ENCODE assay signal across 2 cellular contexts in genomic region chr4:152886201-152886600, GRCh38.
TF ChIP-seq lines count a peak whose summit lies in the region.

No MANE protein-coding gene starts in this region.

TF ChIP-seq in GM23338, 12 proteins besides CTCF, POLR2A, EP300 and RAD21:
- TF ChIP-seq ZNF331 (CRISPR knock-in tag; IDR thresholded peaks at IDR 0.05; ENCODE audit: low read depth) = no peak
- no peak for TF ChIP-seq EZH2 (IDR thresholded peaks at IDR 0.05; ENCODE audit: low read depth, unreplicated experiment)
- TF ChIP-seq POLR2AphosphoS5 (IDR thresholded peaks at IDR 0.05; ENCODE audit: low read depth) = no peak
- no peak for TF ChIP-seq CREB1 (CRISPR knock-in tag; IDR thresholded peaks at IDR 0.05; ENCODE audit: low read depth)
- no peak for TF ChIP-seq REST (IDR thresholded peaks at IDR 0.05; ENCODE audit: unreplicated experiment)
- no peak for TF ChIP-seq STAT1 (IDR thresholded peaks at IDR 0.05; ENCODE audit: unreplicated experiment)
- TF ChIP-seq JUNB (IDR thresholded peaks at IDR 0.05; ENCODE audit: unreplicated experiment) = no peak
- TF ChIP-seq, protein P1, sequence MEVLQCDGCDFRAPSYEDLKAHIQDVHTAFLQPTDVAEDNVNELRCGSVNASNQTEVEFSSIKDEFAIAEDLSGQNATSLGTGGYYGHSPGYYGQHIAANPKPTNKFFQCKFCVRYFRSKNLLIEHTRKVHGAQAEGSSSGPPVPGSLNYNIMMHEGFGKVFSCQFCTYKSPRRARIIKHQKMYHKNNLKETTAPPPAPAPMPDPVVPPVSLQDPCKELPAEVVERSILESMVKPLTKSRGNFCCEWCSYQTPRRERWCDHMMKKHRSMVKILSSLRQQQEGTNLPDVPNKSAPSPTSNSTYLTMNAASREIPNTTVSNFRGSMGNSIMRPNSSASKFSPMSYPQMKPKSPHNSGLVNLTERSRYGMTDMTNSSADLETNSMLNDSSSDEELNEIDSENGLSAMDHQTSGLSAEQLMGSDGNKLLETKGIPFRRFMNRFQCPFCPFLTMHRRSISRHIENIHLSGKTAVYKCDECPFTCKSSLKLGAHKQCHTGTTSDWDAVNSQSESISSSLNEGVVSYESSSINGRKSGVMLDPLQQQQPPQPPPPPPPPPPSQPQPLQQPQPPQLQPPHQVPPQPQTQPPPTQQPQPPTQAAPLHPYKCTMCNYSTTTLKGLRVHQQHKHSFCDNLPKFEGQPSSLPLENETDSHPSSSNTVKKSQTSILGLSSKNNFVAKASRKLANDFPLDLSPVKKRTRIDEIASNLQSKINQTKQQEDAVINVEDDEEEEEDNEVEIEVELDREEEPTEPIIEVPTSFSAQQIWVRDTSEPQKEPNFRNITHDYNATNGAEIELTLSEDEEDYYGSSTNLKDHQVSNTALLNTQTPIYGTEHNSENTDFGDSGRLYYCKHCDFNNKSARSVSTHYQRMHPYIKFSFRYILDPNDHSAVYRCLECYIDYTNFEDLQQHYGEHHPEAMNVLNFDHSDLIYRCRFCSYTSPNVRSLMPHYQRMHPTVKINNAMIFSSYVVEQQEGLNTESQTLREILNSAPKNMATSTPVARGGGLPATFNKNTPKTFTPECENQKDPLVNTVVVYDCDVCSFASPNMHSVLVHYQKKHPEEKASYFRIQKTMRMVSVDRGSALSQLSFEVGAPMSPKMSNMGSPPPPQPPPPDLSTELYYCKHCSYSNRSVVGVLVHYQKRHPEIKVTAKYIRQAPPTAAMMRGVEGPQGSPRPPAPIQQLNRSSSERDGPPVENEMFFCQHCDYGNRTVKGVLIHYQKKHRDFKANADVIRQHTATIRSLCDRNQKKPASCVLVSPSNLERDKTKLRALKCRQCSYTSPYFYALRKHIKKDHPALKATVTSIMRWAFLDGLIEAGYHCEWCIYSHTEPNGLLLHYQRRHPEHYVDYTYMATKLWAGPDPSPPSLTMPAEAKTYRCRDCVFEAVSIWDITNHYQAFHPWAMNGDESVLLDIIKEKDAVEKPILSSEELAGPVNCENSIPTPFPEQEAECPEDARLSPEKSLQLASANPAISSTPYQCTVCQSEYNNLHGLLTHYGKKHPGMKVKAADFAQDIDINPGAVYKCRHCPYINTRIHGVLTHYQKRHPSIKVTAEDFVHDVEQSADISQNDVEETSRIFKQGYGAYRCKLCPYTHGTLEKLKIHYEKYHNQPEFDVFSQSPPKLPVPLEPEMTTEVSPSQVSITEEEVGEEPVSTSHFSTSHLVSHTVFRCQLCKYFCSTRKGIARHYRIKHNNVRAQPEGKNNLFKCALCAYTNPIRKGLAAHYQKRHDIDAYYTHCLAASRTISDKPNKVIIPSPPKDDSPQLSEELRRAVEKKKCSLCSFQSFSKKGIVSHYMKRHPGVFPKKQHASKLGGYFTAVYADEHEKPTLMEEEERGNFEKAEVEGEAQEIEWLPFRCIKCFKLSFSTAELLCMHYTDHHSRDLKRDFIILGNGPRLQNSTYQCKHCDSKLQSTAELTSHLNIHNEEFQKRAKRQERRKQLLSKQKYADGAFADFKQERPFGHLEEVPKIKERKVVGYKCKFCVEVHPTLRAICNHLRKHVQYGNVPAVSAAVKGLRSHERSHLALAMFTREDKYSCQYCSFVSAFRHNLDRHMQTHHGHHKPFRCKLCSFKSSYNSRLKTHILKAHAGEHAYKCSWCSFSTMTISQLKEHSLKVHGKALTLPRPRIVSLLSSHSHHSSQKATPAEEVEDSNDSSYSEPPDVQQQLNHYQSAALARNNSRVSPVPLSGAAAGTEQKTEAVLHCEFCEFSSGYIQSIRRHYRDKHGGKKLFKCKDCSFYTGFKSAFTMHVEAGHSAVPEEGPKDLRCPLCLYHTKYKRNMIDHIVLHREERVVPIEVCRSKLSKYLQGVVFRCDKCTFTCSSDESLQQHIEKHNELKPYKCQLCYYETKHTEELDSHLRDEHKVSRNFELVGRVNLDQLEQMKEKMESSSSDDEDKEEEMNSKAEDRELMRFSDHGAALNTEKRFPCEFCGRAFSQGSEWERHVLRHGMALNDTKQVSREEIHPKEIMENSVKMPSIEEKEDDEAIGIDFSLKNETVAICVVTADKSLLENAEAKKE (CRISPR knock-in tag; IDR thresholded peaks at IDR 0.05) = no peak
- no peak for TF ChIP-seq ETS1 (IDR thresholded peaks at IDR 0.05)
- no peak for TF ChIP-seq EZH2phosphoT487 (IDR thresholded peaks at IDR 0.05; ENCODE audit: unreplicated experiment)
- TF ChIP-seq NANOG (IDR thresholded peaks at IDR 0.05; ENCODE audit: borderline replicate concordance) = no peak
- no peak for TF ChIP-seq ZNF114 (CRISPR knock-in tag; IDR thresholded peaks at IDR 0.05)

TF ChIP-seq in H1, 55 proteins besides CTCF, POLR2A, EP300 and RAD21:
- TF ChIP-seq KDM4A (IDR thresholded peaks at IDR 0.05; ENCODE audit: low read depth, low read length, severe bottlenecking) (no peak), EGR1 (IDR thresholded peaks at IDR 0.05; ENCODE audit: borderline replicate concordance, low read depth, low read length) (no peak), RNF2 (IDR thresholded peaks at IDR 0.05; ENCODE audit: borderline replicate concordance, low read depth, low read length, missing control alignments, poor library complexity, severe bottlenecking) (no peak), HDAC2 (IDR thresholded peaks at IDR 0.05; ENCODE audit: borderline replicate concordance in 1 of 2, low read depth in 2 of 2, low read length in 2 of 2) (no peak), RBBP5 (IDR thresholded peaks at IDR 0.05; ENCODE audit: borderline replicate concordance, low read depth, low read length) (no peak)
